8 cellular contexts compared by ENCODE assay signal in the genomic region with DNA sequence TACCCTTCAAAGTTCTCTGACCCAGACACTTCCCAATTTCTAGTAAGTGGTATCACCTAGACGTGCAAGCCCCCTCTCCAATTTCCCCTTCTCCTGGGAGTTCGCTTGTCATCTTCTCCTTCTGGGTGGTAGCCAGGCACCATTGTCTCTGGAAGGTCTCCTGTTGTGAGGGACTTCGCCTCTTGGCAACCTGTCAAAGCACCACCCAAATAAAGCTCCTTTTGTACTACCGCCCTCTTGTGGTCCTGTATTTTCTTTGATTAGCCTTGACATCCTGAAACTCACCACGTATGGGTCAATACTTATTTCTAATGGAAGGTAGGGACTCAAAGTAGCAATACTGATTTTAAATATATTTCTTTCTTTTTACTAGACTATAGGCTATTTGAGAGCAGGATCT. TPM values are rescaled to one million over a fixed set of nuclear protein-coding genes. Genes with fewer than 3 reads are reported as not detected.
DNase-seq lines count a peak whose midpoint lies in the region; ATAC-seq, FAIRE-seq and TF ChIP-seq lines count a peak whose summit lies in the region.

No MANE protein-coding gene starts in this region.

- dilution Hi-C loops in IMR-90 (cut with HindIII; ENCODE audit: low sequenced_read_pairs, unreplicated experiment), result no loop called here

- no peaks in the 10 kb centered on the region for H3K9me3 ChIP-seq in IMR-90 (ENCODE audit: control insufficient read depth, insufficient read depth, low read length)
- no peaks in the 10 kb centered on the region for H3K9me3 ChIP-seq in Peyer's patch
- no peaks in the 10 kb centered on the region for H3K9me3 ChIP-seq in small intestine (ENCODE audit: control insufficient read depth, low read depth)

- no peak overlapping the region for H3K4ac ChIP-seq in IMR-90 (ENCODE audit: low read depth, low read length)

- no peak overlapping the region for H3K14ac ChIP-seq in IMR-90 (replicated peaks; ENCODE audit: low read depth, low read length)

- H3K36me3 ChIP-seq in IMR-90 (ENCODE audit: control insufficient read depth, insufficient read depth, low read length), result no peaks in the 10 kb centered on the region
- no peaks in the 10 kb centered on the region for H3K36me3 ChIP-seq in Peyer's patch
- no peaks in the 10 kb centered on the region for H3K36me3 ChIP-seq in small intestine (ENCODE audit: control insufficient read depth in 2 of 2, insufficient read depth in 2 of 2, low read length in 2 of 2)

- in situ Hi-C loops in IMR-90 (cut with MboI; ENCODE audit: low sequenced_read_pairs), result no loop called here

- TF ChIP-seq CTCF in IMR-90 (conservative IDR thresholded peaks at IDR 0.05; ENCODE audit: low read depth, low read length) (peak; percentile 56), Peyer's patch (IDR thresholded peaks at IDR 0.05) (peak in 4 of 6 experiments; percentile 25 to 44 (median 38)), epithelial cell of proximal tubule (conservative IDR thresholded peaks at IDR 0.05; ENCODE audit: low read depth, low read length) (peak; percentile 70)

- ATAC-seq in GM21723 (IDR thresholded peaks at IDR 0.05; ENCODE audit: unreplicated experiment), result peak; percentile 78
- peak; percentile 46 for ATAC-seq in IMR-90 (ENCODE audit: low read depth)

- no peak overlapping the region for H2BK15ac ChIP-seq in IMR-90 (ENCODE audit: low read depth, low read length)

- no peak overlapping the region for H3K56ac ChIP-seq in IMR-90 (ENCODE audit: extremely low read depth, insufficient read depth, low read length)

- no peak overlapping the region for H4K8ac ChIP-seq in IMR-90 (ENCODE audit: low read depth in 2 of 2, low read length in 2 of 2)

- peak; percentile 52 for TF ChIP-seq RAD21 in IMR-90 (IDR thresholded peaks at IDR 0.05; ENCODE audit: low read length)

- no peak overlapping the region for H3K23ac ChIP-seq in IMR-90 (ENCODE audit: low read depth, low read length)

- H3K18ac ChIP-seq in IMR-90 (ENCODE audit: low read depth, low read length), result no peak overlapping the region

- H2AK9ac ChIP-seq in IMR-90 (replicated peaks; ENCODE audit: low read depth, low read length, poor library complexity), result no peak overlapping the region

- H3K27ac ChIP-seq in IMR-90 (ENCODE audit: insufficient read depth, low read length) (no peak overlapping the region), Peyer's patch (no peak overlapping the region), small intestine (ENCODE audit: low read depth in 1 of 2, low read length in 1 of 2) (no peak overlapping the region)

- H2AFZ ChIP-seq in IMR-90 (replicated peaks; ENCODE audit: low read length, poor library complexity), result no peak overlapping the region

- CTCF ChIA-PET in IMR-90 (lab: Yijun Ruan, JAX), result interaction anchor here (0.6 to 1.0 kb wide), 3 partner anchors 16 to 1478 kb away, joined by 3 read pairs; no protein-coding TSS in a partner anchor

- no peak overlapping the region for H4K91ac ChIP-seq in IMR-90 (ENCODE audit: insufficient read depth, low read depth, low read length)

- no peak overlapping the region for H3K4me2 ChIP-seq in IMR-90 (ENCODE audit: low read depth, low read length)

- BruUV-seq in IMR-90 (replicated peaks; lab: Mats Ljungman, UMichigan), result no TSS peak

- H3K79me1 ChIP-seq in IMR-90 (ENCODE audit: low read depth in 1 of 2, low read length in 2 of 2), result no peaks in the 10 kb centered on the region

- no peaks in the 10 kb centered on the region for H4K20me1 ChIP-seq in IMR-90 (ENCODE audit: insufficient read depth, low read length)

- no peak for TF ChIP-seq POLR2A in IMR-90 (IDR thresholded peaks at IDR 0.05; ENCODE audit: low read depth, low read length)
- no peak for TF ChIP-seq POLR2A in Peyer's patch (IDR thresholded peaks at IDR 0.05)

- no peak overlapping the region for H3K4me3 ChIP-seq in IMR-90 (ENCODE audit: insufficient read depth, low read depth, low read length)
- no peak overlapping the region for H3K4me3 ChIP-seq in Peyer's patch
- H3K4me3 ChIP-seq in epithelial cell of proximal tubule (ENCODE audit: low read depth, low read length), result no peak overlapping the region
- H3K4me3 ChIP-seq in small intestine (ENCODE audit: low read depth in 1 of 2, low read length in 2 of 2), result no peak overlapping the region

- no peak overlapping the region for H2BK5ac ChIP-seq in IMR-90 (ENCODE audit: low read depth, low read length, poor library complexity, severe bottlenecking)

- peak; percentile 19 for DNase-seq in stimulated activated CD4-positive, alpha-beta T cell treated with anti-CD3 and anti-CD28 coated beads, Interleukin-15, amount 100 ng/mL, for 24 hours
- DNase-seq in stimulated activated CD4-positive, alpha-beta T cell treated with anti-CD3 and anti-CD28 coated beads, Interleukin-4, amount 100 ng/mL, for 1 hour, result no peak
- DNase-seq in IMR-90, result peak; percentile 35
- DNase-seq in Peyer's patch, result peak in 1 of 3 donors; percentile 45
- DNase-seq in epithelial cell of proximal tubule (ENCODE audit: low read depth), result no peak
- peak; percentile 57 for DNase-seq in small intestine
- DNase-seq in stimulated activated CD4-positive, alpha-beta T cell treated with anti-CD3 and anti-CD28 coated beads, Interleukin-12 subunit alpha, Interleukin-12 subunit beta, amount 100 ng/mL, for 4 hours, result no peak

- no CpG with 5 or more reads among the region's 5 CpGs for WGBS in IMR-90 (ENCODE audit: extremely low coverage in 2 of 2, insufficient read length in 1 of 2), 2 experiments
- WGBS in small intestine, 3 donors, result 30 to 51% (median 31%) methylated on average over 5 of the region's 5 CpGs

- no peak overlapping the region for H3K9ac ChIP-seq in IMR-90 (ENCODE audit: low read depth, low read length)

- no peak overlapping the region for H2BK20ac ChIP-seq in IMR-90 (ENCODE audit: low read depth, low read length)

- H3K27me3 ChIP-seq in IMR-90 (ENCODE audit: control insufficient read depth, insufficient read depth, low read length) (peaks cover 2% of the 10 kb centered on the region), Peyer's patch (no peaks in the 10 kb centered on the region), small intestine (ENCODE audit: control insufficient read depth in 2 of 2, insufficient read depth in 2 of 2, low read length in 2 of 2) (peaks cover 0 to 2% of the 10 kb centered on the region in 2 donors)

- POLR2A ChIA-PET in IMR-90 (lab: Charles Lee; ENCODE audit: unreplicated experiment), result no interaction called here

- H2AK5ac ChIP-seq in IMR-90 (ENCODE audit: low read depth, low read length), result no peak overlapping the region

- FAIRE-seq in small intestine (lab: Jason Lieb, UNC), result no peak

- intact Hi-C loops in IMR-90 (cut with micrococcal nuclease), result loop anchor here (2.0 kb wide), 2 partner anchors 32 to 272 kb away; no protein-coding TSS in a partner anchor

- H2BK120ac ChIP-seq in IMR-90 (ENCODE audit: low read depth, low read length), result no peak overlapping the region

- H3K4me1 ChIP-seq in IMR-90 (ENCODE audit: control insufficient read depth, insufficient read depth, low read length) (no peaks in the 10 kb centered on the region), Peyer's patch (no peaks in the 10 kb centered on the region), small intestine (ENCODE audit: control insufficient read depth in 2 of 2, insufficient read depth in 1 of 2, low read depth in 1 of 2, low read length in 1 of 2) (no peaks in the 10 kb centered on the region)

- H4K5ac ChIP-seq in IMR-90 (ENCODE audit: low read depth, low read length), result no peak overlapping the region

- no peaks in the 10 kb centered on the region for H3K9me1 ChIP-seq in IMR-90 (ENCODE audit: insufficient read depth, low read length)

TF ChIP-seq in IMR-90, 13 proteins besides CTCF, POLR2A, EP300 and RAD21:
- TF ChIP-seq BHLHE40 (IDR thresholded peaks at IDR 0.05; ENCODE audit: low read depth, low read length), result no peak

RNA-seq across cellular contexts. Expression of a gene that starts 8.2 kb away (rescaled TPM):
- total RNA-seq in IMR-90 (2012; rRNA removed), result 1.1 and 1.8 TPM in 2 replicates
- polyA plus RNA-seq in IMR-90 (2012; rRNA removed), result 0.94 and 1.1 TPM in 2 replicates
- 0.37 and 0.83 TPM in 2 replicates for polyA plus RNA-seq in IMR-90 (2012; cell fraction: cytosol; rRNA removed)
- polyA plus RNA-seq in IMR-90 (2012; cell fraction: nucleus; rRNA removed; ENCODE audit: low replicate concordance), result 0.22 and 0.56 TPM in 2 replicates
- total RNA-seq in Peyer's patch, result 1 to 10 TPM in 1 of 4 donors, not detected in 3; 4.1 TPM
- 0.07 TPM in 1 of 2 replicates, not detected in the other for total RNA-seq in epithelial cell of proximal tubule
- polyA plus RNA-seq in small intestine, result under 1 TPM in 1 of 3 donors, not detected in 2; 0.18 TPM

RNA-seq across cellular contexts. Expression of a gene that starts 59.1 kb away (rescaled TPM):
- total RNA-seq in IMR-90 (2012; rRNA removed), result 3.0 and 9.7 TPM in 2 replicates
- 0.75 and 0.77 TPM in 2 replicates for polyA plus RNA-seq in IMR-90 (2012; rRNA removed)
- 0.03 and 0.14 TPM in 2 replicates for polyA plus RNA-seq in IMR-90 (2012; cell fraction: cytosol; rRNA removed)
- polyA plus RNA-seq in IMR-90 (2012; cell fraction: nucleus; rRNA removed; ENCODE audit: low replicate concordance), result 0.27 and 3.9 TPM in 2 replicates
- 10 to 100 TPM in 1 of 4 donors, 1 to 10 TPM in 2, under 1 TPM in 1; 0.88 to 10.4 (median 4.5) TPM for total RNA-seq in Peyer's patch
- total RNA-seq in epithelial cell of proximal tubule, result 3.7 and 5.1 TPM in 2 replicates
- polyA plus RNA-seq in small intestine, result 1 to 10 TPM in 2 of 3 donors, under 1 TPM in 1; 0.67 to 2.2 (median 1.4) TPM

Comparison
In these comparisons a context has a peak if more than half of its experiments do, and no peak if none do; other contexts are left out.
1. DNase-seq: peak in stimulated activated CD4-positive, alpha-beta T cell treated with anti-CD3 and anti-CD28 coated beads, Interleukin-15, amount 100 ng/mL, for 24 hours (single experiment), IMR-90 (single experiment) and small intestine (single experiment); none in stimulated activated CD4-positive, alpha-beta T cell treated with anti-CD3 and anti-CD28 coated beads, Interleukin-4, amount 100 ng/mL, for 1 hour (single experiment), epithelial cell of proximal tubule (single experiment) and stimulated activated CD4-positive, alpha-beta T cell treated with anti-CD3 and anti-CD28 coated beads, Interleukin-12 subunit alpha, Interleukin-12 subunit beta, amount 100 ng/mL, for 4 hours (single experiment).
2. Peak in every context shown above with its lines, with median percentiles within 50 percentile points of each other: CTCF ChIP-seq.